In genomic region chr1:208709981-208710380, GRCh38 we compare ENCODE assay signal across 25 cellular contexts.
"Had no signal": no experiment of that assay in that cellular context is flagged by ENCODE, and none has a peak within 500 bp of the region (broad histone marks: within the 10 kb centered on the region; RNA-seq: fewer than 3 reads in every experiment).

No MANE protein-coding gene starts in this region.

- H3K9me3 ChIP-seq: pancreas, prostate gland, stomach, testis, thyroid gland, transverse colon, upper lobe of left lung, vagina had no signal

- DNase-seq: hippocampal formation; kidney; left ventricle myocardium inferior; mesendoderm; naive thymus-derived CD8-positive, alpha-beta T cell; nucleus accumbens; pancreas; posterior cingulate gyrus; retina; right cardiac atrium; stimulated activated CD4-positive, alpha-beta T cell treated with anti-CD3 and anti-CD28 coated beads, Interleukin-12 subunit alpha, Interleukin-12 subunit beta, amount 100 ng/mL, for 4 hours; stimulated activated CD4-positive, alpha-beta T cell treated with anti-CD3 and anti-CD28 coated beads, Interleukin-15, amount 100 ng/mL, for 24 hours; stimulated activated CD4-positive, alpha-beta T cell treated with anti-CD3 and anti-CD28 coated beads, Interleukin-2, amount 100 ng/mL, for 24 hours; stimulated activated CD4-positive, alpha-beta T cell treated with anti-CD3 and anti-CD28 coated beads, Interleukin-4, amount 100 ng/mL, for 1 hour; stimulated activated naive B cell treated with anti-CD40 and anti-IgM and Interleukin-4, amounts not matched to agents 10 μg/mL and 1 μg/mL and 100 μg/mL, for 72 hours; stimulated activated naive CD8-positive, alpha-beta T cell treated with anti-CD3 and anti-CD28 coated beads, Interleukin-15, Interleukin-2, amounts not matched to agents 100 U/mL and 50 U/mL, for 24 hours; stomach; testis; thyroid gland; transverse colon; upper lobe of left lung had no signal

- H3K27ac ChIP-seq: left ventricle myocardium inferior, pancreas, prostate gland, skin epidermis, stomach, testis, thyroid gland, transverse colon, upper lobe of left lung, vagina had no signal

- H3K27me3 ChIP-seq: pancreas, stomach, testis, thyroid gland, transverse colon, upper lobe of left lung, vagina had no signal

- H3K4me1 ChIP-seq: left ventricle myocardium inferior, pancreas, prostate gland, stomach, testis, thyroid gland, transverse colon, upper lobe of left lung, vagina had no signal

- H3K4me3 ChIP-seq: left ventricle myocardium inferior, lung, pancreas, prostate gland, skin epidermis, stomach, testis, thyroid gland, transverse colon, upper lobe of left lung, vagina had no signal

- H3K36me3 ChIP-seq: left ventricle myocardium inferior, pancreas, prostate gland, stomach, thyroid gland, transverse colon, upper lobe of left lung, vagina had no signal
